ENCODE assay signal across 22 cellular contexts in the genomic region with DNA sequence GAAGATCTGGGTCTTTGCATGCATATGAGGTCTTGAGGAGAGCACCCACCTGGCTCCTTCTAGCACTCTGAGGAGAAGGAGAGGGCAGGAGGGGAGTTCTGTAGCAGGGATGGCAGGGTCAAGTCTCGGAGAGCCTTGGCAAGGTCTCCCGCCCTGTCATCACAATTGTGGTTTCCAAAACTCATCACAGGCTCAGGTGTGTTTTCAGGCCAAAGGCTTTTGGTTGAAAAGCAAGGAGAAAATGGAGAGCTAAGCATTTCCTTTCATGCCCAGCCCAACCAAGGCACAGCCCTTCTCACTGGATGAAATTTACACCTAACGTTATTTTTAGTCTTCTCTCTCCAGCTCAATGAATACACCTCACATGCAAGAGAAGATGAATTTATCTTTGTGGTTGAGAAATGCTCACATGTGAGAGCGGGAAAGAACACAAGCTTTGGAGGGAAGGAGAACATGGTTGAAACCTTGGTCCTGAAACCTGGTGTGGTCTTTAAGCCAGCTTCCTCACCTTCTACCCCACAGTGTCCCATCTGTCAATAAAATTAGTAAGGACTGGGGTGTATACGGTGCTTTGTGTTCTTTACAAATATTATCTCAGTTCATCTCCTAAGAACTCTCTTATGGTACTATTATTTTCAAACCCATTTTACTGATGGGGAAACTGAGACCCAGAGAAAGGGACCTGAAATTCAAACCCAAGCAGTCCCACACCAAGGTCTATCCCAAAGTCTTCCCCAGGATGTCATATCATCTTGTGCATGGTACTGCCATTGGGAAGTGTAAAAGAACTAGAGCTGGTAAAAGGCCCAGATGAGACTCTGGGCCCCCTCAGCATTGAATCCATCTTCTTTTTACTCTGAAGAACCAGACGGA.
"Had no signal": no experiment of that assay in that cellular context is flagged by ENCODE, and none has a peak within 500 bp of the region (broad histone marks: within the 10 kb centered on the region; RNA-seq: fewer than 3 reads in every experiment).

No MANE protein-coding gene starts in this region.

- H3K27ac ChIP-seq: SJCRH30 had no signal

- H3K9me3 ChIP-seq: SJCRH30 had no signal

- DNase-seq: Kasumi-1, KG1, MV-4-11, NCI-H1092, NCI-H1105 treated with DMSO at 0.1 percent for 48 hours, NCI-H1417 treated with DMSO at 0.1 percent for 48 hours, NCI-H146, NCI-H1694 treated with DMSO at 0.1 percent for 48 hours, NCI-H1930, NCI-H2081, NCI-H2107, NCI-H2227 treated with DMSO at 0.1 percent for 48 hours, NCI-H524, NCI-H526 treated with DMSO at 0.1 percent for 48 hours, NCI-H748 treated with DMSO at 0.1 percent for 48 hours, PC-3, SHP77 treated with DMSO at 0.1 percent for 48 hours, SJCRH30, T-helper 1 cell had no signal

- H3K4me1 ChIP-seq: SJCRH30 had no signal

- H3K36me3 ChIP-seq: SJCRH30 had no signal

- H3K27me3 ChIP-seq: SJCRH30 had no signal

- H3K4me3 ChIP-seq: SJCRH30 had no signal

- ATAC-seq: Panc1, PC-3, Right ventricle myocardium inferior, SK-N-SH treated with all-trans-retinoic acid at 6 μM for 48 hours had no signal
